In genomic region chr2:1011018-1011405, GRCh38 we compare ENCODE assay signal across 11 cellular contexts.
"Had no signal": no experiment of that assay in that cellular context is flagged by ENCODE, and none has a peak within 500 bp of the region (broad histone marks: within the 10 kb centered on the region; RNA-seq: fewer than 3 reads in every experiment).

No MANE protein-coding gene starts in this region.

- H3K27ac ChIP-seq: adrenal gland, neutrophil, right atrium auricular region, skin epidermis, tibial artery had no signal

- H3K4me3 ChIP-seq: adrenal gland, right atrium auricular region, skin epidermis, tibial artery had no signal

- H3K9me3 ChIP-seq: adrenal gland, neutrophil, right atrium auricular region, tibial artery had no signal

- H3K36me3 ChIP-seq: adrenal gland, neutrophil, right atrium auricular region, tibial artery had no signal

- DNase-seq: activated CD4-positive, alpha-beta T cell treated with anti-CD3 and anti-CD28 coated beads, Interleukin-2, amount 50 U/mL, for 4 hours; activated naive CD4-positive, alpha-beta T cell treated with anti-CD3 and anti-CD28 coated beads, Interleukin-2, amount 50 U/mL, for 16 hours; activated T-cell treated with anti-CD3 and anti-CD28 coated beads, Interleukin-2, amount 50 U/mL, for 1 hour; adrenal gland; central memory CD4-positive, alpha-beta T cell; hippocampal formation; T-helper 2 cell; tibial artery had no signal

- H3K27me3 ChIP-seq: right atrium auricular region, tibial artery had no signal

- H3K4me1 ChIP-seq: adrenal gland, tibial artery had no signal
